Comparison of ENCODE assay signal across 8 cellular contexts in genomic region chr14:102509744-102510615, GRCh38. TPM values are rescaled to one million over a fixed set of nuclear protein-coding genes. Genes with fewer than 3 reads are reported as not detected.
DNase-seq lines count a peak whose midpoint lies in the region; ATAC-seq and TF ChIP-seq lines count a peak whose summit lies in the region.

TSS of gene ANKRD9 (minus strand) at chr14:102509776. CDS start at chr14:102507889, 1,887 bp downstream.

- H3K36me3 ChIP-seq in kidney epithelial cell (ENCODE audit: control insufficient read depth, insufficient read depth, low read length), result no peaks in the 10 kb centered on the region

- H3K27ac Mint-ChIP-seq in activated CD4-positive, alpha-beta T cell treated with anti-CD3 and anti-CD28 coated beads for 36 hours, result peak within 1 kb of the TSS; percentile 51
- H3K27ac Mint-ChIP-seq in chondrocyte (ENCODE audit: unreplicated experiment), result peak within 1 kb of the TSS; percentile 79

- CTCF ChIA-PET in activated CD4-positive, alpha-beta T cell treated with anti-CD3 and anti-CD28 coated beads for 36 hours (lab: Charles Lee), result interaction anchor here (0.7 to 1.7 kb wide), 5 partner anchors 15 to 550 kb away, joined by 3 to 6 read pairs (median 3); no protein-coding TSS in a partner anchor

- H3K4me3 ChIP-seq in kidney epithelial cell (ENCODE audit: low read depth, low read length), result peak within 1 kb of the TSS; percentile 59

- H3K27me3 Mint-ChIP-seq in activated CD4-positive, alpha-beta T cell treated with anti-CD3 and anti-CD28 coated beads for 36 hours, result peaks cover 2% of the 10 kb centered on the region
- H3K27me3 Mint-ChIP-seq in chondrocyte (ENCODE audit: low read depth), result no peaks in the 10 kb centered on the region

- H3K27me3 ChIP-seq in kidney epithelial cell (ENCODE audit: control insufficient read depth, insufficient read depth, low read length), result no peaks in the 10 kb centered on the region

- H3K36me3 Mint-ChIP-seq in activated CD4-positive, alpha-beta T cell treated with anti-CD3 and anti-CD28 coated beads for 36 hours (ENCODE audit: low read depth), result peaks cover 3% of the 10 kb centered on the region
- peaks cover 2% of the 10 kb centered on the region for H3K36me3 Mint-ChIP-seq in chondrocyte (ENCODE audit: low read depth)

- peak within 1 kb of the TSS; percentile 75 for H3K4me3 Mint-ChIP-seq in activated CD4-positive, alpha-beta T cell treated with anti-CD3 and anti-CD28 coated beads for 36 hours
- H3K4me3 Mint-ChIP-seq in chondrocyte (ENCODE audit: unreplicated experiment), result peak within 1 kb of the TSS; percentile 74

- peaks cover 16% of the 10 kb centered on the region for H3K4me1 Mint-ChIP-seq in activated CD4-positive, alpha-beta T cell treated with anti-CD3 and anti-CD28 coated beads for 36 hours
- peaks cover 13% of the 10 kb centered on the region for H3K4me1 Mint-ChIP-seq in chondrocyte (ENCODE audit: low read depth)

- ATAC-seq in GM18907 (IDR thresholded peaks at IDR 0.05; ENCODE audit: unreplicated experiment) (peak; percentile 73), HG03159 (IDR thresholded peaks at IDR 0.05; ENCODE audit: unreplicated experiment) (peak; percentile 74)
- peak; percentile 89 for ATAC-seq in activated CD4-positive, alpha-beta T cell treated with anti-CD3 and anti-CD28 coated beads for 36 hours

- peak; percentile 34 for TF ChIP-seq CTCF in chondrocyte (IDR thresholded peaks at IDR 0.05)
- TF ChIP-seq CTCF in kidney epithelial cell (IDR thresholded peaks at IDR 0.05; ENCODE audit: insufficient read depth, low read length, poor library complexity, severe bottlenecking), result no peak

- POLR2A ChIA-PET in activated CD4-positive, alpha-beta T cell treated with anti-CD3 and anti-CD28 coated beads for 36 hours (lab: Charles Lee), result no interaction called here

- in situ Hi-C loops in ACHN (cut with HindIII; ENCODE audit: low pct_ligation_motif_present, low pct_unique_long_range_greater_than_20kb, low sequenced_read_pairs), result no loop called here

- intact Hi-C loops in activated CD4-positive, alpha-beta T cell treated with anti-CD3 and anti-CD28 coated beads for 36 hours (cut with DNase I, micrococcal nuclease), result loop anchor here (1.0 to 10.0 kb wide), 10 partner anchors 14 to 824 kb away; partner anchors contain the start of genes DYNC1H1 (in 2 of the 2), CINP (in 1 of the 2), EIF5 (in 1 of the 2) and HSP90AA1 (in 1 of the 2)

- H3K9me3 Mint-ChIP-seq in activated CD4-positive, alpha-beta T cell treated with anti-CD3 and anti-CD28 coated beads for 36 hours (ENCODE audit: low read depth), result no peaks in the 10 kb centered on the region
- H3K9me3 Mint-ChIP-seq in chondrocyte (ENCODE audit: low read depth), result no peaks in the 10 kb centered on the region

- DNase-seq in ACHN (peak; percentile 91), NCI-H446 treated with DMSO at 0.1 percent for 48 hours (lab: John Stamatoyannopoulos, UW) (peak; percentile 85), chondrocyte (ENCODE audit: low spot score) (no peak), kidney epithelial cell (ENCODE audit: low read depth) (peak; percentile 45)
- peak; percentile 95 for DNase-seq in activated CD4-positive, alpha-beta T cell treated with anti-CD3 and anti-CD28 coated beads for 36 hours
- peak; percentile 84 to 89 (median 87) for DNase-seq in stimulated activated CD4-positive, alpha-beta T cell treated with anti-CD3 and anti-CD28 coated beads, Interleukin-12 subunit alpha, Interleukin-12 subunit beta, amount 100 ng/mL, for 48 hours (ENCODE audit: low read depth in 2 of 3, low spot score in 1 of 3)

RNA-seq across cellular contexts. Expression of gene ANKRD9, which starts in this region (rescaled TPM):
- 1 to 10 TPM; 4.8 to 9.3 TPM for total RNA-seq in activated CD4-positive, alpha-beta T cell treated with anti-CD3 and anti-CD28 coated beads for 36 hours
- total RNA-seq in chondrocyte (17.3 to 19.5 TPM (median 18.0 TPM) in 3 replicates), kidney epithelial cell (35.6 and 43.9 TPM in 2 replicates)
